Comparison of ENCODE assay signal across 9 cellular contexts in genomic region chr17:78873519-78874340, GRCh38. TPM values are rescaled to one million over a fixed set of nuclear protein-coding genes. Genes with fewer than 3 reads are reported as not detected.
A peak's percentile ranks its signal among the peaks of the same experiment; 100 is the strongest.
DNase-seq lines count a peak whose midpoint lies in the region; ATAC-seq and TF ChIP-seq lines count a peak whose summit lies in the region.
"Had no signal": no experiment of that assay in that cellular context is flagged by ENCODE, and none has a peak within 500 bp of the region (broad histone marks: within the 10 kb centered on the region; RNA-seq: fewer than 3 reads in every experiment).

No MANE protein-coding gene starts in this region.

- TF ChIP-seq POLR2A in esophagus squamous epithelium (IDR thresholded peaks at IDR 0.05): no peak
- no peak for TF ChIP-seq POLR2A in prostate gland (IDR thresholded peaks at IDR 0.05)

- WGBS in esophagus squamous epithelium, 2 donors: 54 to 75% methylated on average over 10 to 14 of the region's 21 CpGs
- WGBS in prostate gland: 33% methylated on average over 21 of the region's 21 CpGs

- H3K27me3 Mint-ChIP-seq in activated naive CD8-positive, alpha-beta T cell treated with anti-CD3 and anti-CD28 coated beads, Interleukin-2, amount 50 U/mL, for 24 hours: no peaks in the 10 kb centered on the region
- peaks cover 9% of the 10 kb centered on the region for H3K27me3 Mint-ChIP-seq in endothelial cell (ENCODE audit: unreplicated experiment)

- no peak overlapping the region for H3K4me3 Mint-ChIP-seq in activated naive CD8-positive, alpha-beta T cell treated with anti-CD3 and anti-CD28 coated beads, Interleukin-2, amount 50 U/mL, for 24 hours
- no peak overlapping the region for H3K4me3 Mint-ChIP-seq in endothelial cell (ENCODE audit: unreplicated experiment)

- no peaks in the 10 kb centered on the region for H3K36me3 Mint-ChIP-seq in activated naive CD8-positive, alpha-beta T cell treated with anti-CD3 and anti-CD28 coated beads, Interleukin-2, amount 50 U/mL, for 24 hours (ENCODE audit: low read depth)
- peaks cover 11% of the 10 kb centered on the region for H3K36me3 Mint-ChIP-seq in endothelial cell (ENCODE audit: low read depth, unreplicated experiment)

- no peak overlapping the region for H3K4me3 ChIP-seq in esophagus squamous epithelium
- H3K4me3 ChIP-seq in prostate gland: no peak overlapping the region
- no peak overlapping the region for H3K4me3 ChIP-seq in HAP-1

- in situ Hi-C loops in HAP-1 (cut with MboI; ENCODE audit: low sequenced_read_pairs): no loop called here

- H3K27ac Mint-ChIP-seq in activated naive CD8-positive, alpha-beta T cell treated with anti-CD3 and anti-CD28 coated beads, Interleukin-2, amount 50 U/mL, for 24 hours: no peak overlapping the region
- no peak overlapping the region for H3K27ac Mint-ChIP-seq in endothelial cell (ENCODE audit: unreplicated experiment)

- no peak for ATAC-seq in GM18868 (IDR thresholded peaks at IDR 0.05; ENCODE audit: unreplicated experiment)
- ATAC-seq in activated naive CD8-positive, alpha-beta T cell treated with anti-CD3 and anti-CD28 coated beads, Interleukin-2, amount 50 U/mL, for 24 hours: no peak

- H3K27me3 ChIP-seq in esophagus squamous epithelium (no peaks in the 10 kb centered on the region), prostate gland (replicated peaks; ENCODE audit: insufficient read depth) (no peaks in the 10 kb centered on the region), HAP-1 (ENCODE audit: low read depth) (no peaks in the 10 kb centered on the region)

- TF ChIP-seq CTCF in esophagus squamous epithelium (IDR thresholded peaks at IDR 0.05): no peak
- TF ChIP-seq CTCF in prostate gland (IDR thresholded peaks at IDR 0.05): no peak
- TF ChIP-seq CTCF in endothelial cell (IDR thresholded peaks at IDR 0.05; ENCODE audit: unreplicated experiment): no peak

- DNase-seq in DMS53 (lab: John Stamatoyannopoulos, UW) (peak; percentile 95), NCI-H524 (lab: John Stamatoyannopoulos, UW) (peak; percentile 78 to 94), esophagus squamous epithelium (lab: John Stamatoyannopoulos, UW) (no peak), prostate gland (ENCODE audit: low spot score) (peak; percentile 51), HAP-1 (ENCODE audit: low spot score in 2 of 2) (no peak), endothelial cell (ENCODE audit: low spot score) (no peak)
- DNase-seq in activated naive CD8-positive, alpha-beta T cell treated with anti-CD3 and anti-CD28 coated beads, Interleukin-2, amount 50 U/mL, for 24 hours: no peak
- DNase-seq: activated naive CD4-positive, alpha-beta T cell had no signal

- no peaks in the 10 kb centered on the region for H3K9me3 Mint-ChIP-seq in activated naive CD8-positive, alpha-beta T cell treated with anti-CD3 and anti-CD28 coated beads, Interleukin-2, amount 50 U/mL, for 24 hours
- H3K9me3 Mint-ChIP-seq in endothelial cell (ENCODE audit: unreplicated experiment): no peaks in the 10 kb centered on the region

- peak overlapping the region in 3 of 4 donors; percentile 49 to 93 (median 91) for H3K27ac ChIP-seq in esophagus squamous epithelium
- peak overlapping the region; percentile 48 for H3K27ac ChIP-seq in prostate gland

- H3K9me3 ChIP-seq in esophagus squamous epithelium (no peaks in the 10 kb centered on the region), prostate gland (no peaks in the 10 kb centered on the region), HAP-1 (no peaks in the 10 kb centered on the region)

- H3K4me1 Mint-ChIP-seq in activated naive CD8-positive, alpha-beta T cell treated with anti-CD3 and anti-CD28 coated beads, Interleukin-2, amount 50 U/mL, for 24 hours: peaks cover 6% of the 10 kb centered on the region
- H3K4me1 Mint-ChIP-seq in endothelial cell (ENCODE audit: unreplicated experiment): peaks cover 16% of the 10 kb centered on the region

- intact Hi-C loops in esophagus squamous epithelium (cut with DNase I) (no loop called here), prostate gland (cut with DNase I) (no loop called here)

- H3K4me1 ChIP-seq in esophagus squamous epithelium: peaks cover 12 to 58% (median 19%) of the 10 kb centered on the region in 3 donors
- no peaks in the 10 kb centered on the region for H3K4me1 ChIP-seq in prostate gland (replicated peaks)
- H3K4me1 ChIP-seq in HAP-1: no peaks in the 10 kb centered on the region

- peaks cover 0 to 47% (median 0%) of the 10 kb centered on the region in 3 donors for H3K36me3 ChIP-seq in esophagus squamous epithelium
- H3K36me3 ChIP-seq in prostate gland: no peaks in the 10 kb centered on the region
- no peaks in the 10 kb centered on the region; the same call in 1 of the 2 replicates for H3K36me3 ChIP-seq in HAP-1 (replicated peaks)

RNA-seq across cellular contexts. Expression of gene CEP295NL, which starts 29.3 kb away (rescaled TPM):
- total RNA-seq in esophagus squamous epithelium (1 to 10 TPM in 2 of 4 donors, under 1 TPM in 2; 0.42 to 6.9 (median 1.1) TPM), prostate gland (1 to 10 TPM; 2.2 to 8.2 TPM), endothelial cell (ENCODE audit: unreplicated experiment) (1.4 TPM)

RNA-seq across cellular contexts. Expression of gene USP36, which starts 33.1 kb away (rescaled TPM):
- total RNA-seq in esophagus squamous epithelium: 10 to 100 TPM; 13.2 to 38.9 (median 22.4) TPM
- total RNA-seq in prostate gland: 10 to 100 TPM; 31.2 to 66.6 TPM
- 56.7 TPM for total RNA-seq in endothelial cell (ENCODE audit: unreplicated experiment)

RNA-seq across cellular contexts. Expression of gene TIMP2, which starts 51.5 kb away (rescaled TPM):
- total RNA-seq in esophagus squamous epithelium (100 to 1,000 TPM in 1 of 4 donors, 10 to 100 TPM in 2, 1 to 10 TPM in 1; 6.1 to 154 (median 28.2) TPM), prostate gland (100 to 1,000 TPM in 1 of 2 donors, 10 to 100 TPM in 1; 54.5 to 500 TPM), endothelial cell (ENCODE audit: unreplicated experiment) (41.5 TPM)

Comparison
In these comparisons a context has a peak if more than half of its experiments do, and no peak if none do; other contexts are left out.
1. DNase-seq: peak in DMS53 (single experiment), NCI-H524 (2 of 2) and prostate gland (single experiment); none in esophagus squamous epithelium (single experiment), HAP-1 (0 of 2), activated naive CD8-positive, alpha-beta T cell treated with anti-CD3 and anti-CD28 coated beads, Interleukin-2, amount 50 U/mL, for 24 hours (single experiment) and endothelial cell (single experiment).